23 cellular contexts compared by ENCODE assay signal in genomic region chr17:73958453-73958852, GRCh38.
"Had no signal": no experiment of that assay in that cellular context is flagged by ENCODE, and none has a peak within 500 bp of the region (broad histone marks: within the 10 kb centered on the region; RNA-seq: fewer than 3 reads in every experiment).

No MANE protein-coding gene starts in this region.

- DNase-seq: IMR-90, Karpas-422, KG1, MG63, NCI-H1092, NCI-H1105 treated with DMSO at 0.1 percent for 48 hours, NCI-H1417 treated with DMSO at 0.1 percent for 48 hours, NCI-H146, NCI-H1694 treated with DMSO at 0.1 percent for 48 hours, NCI-H1930, NCI-H2081, NCI-H2107, NCI-H226, NCI-H446, NCI-H510A, NCI-H524 treated with DMSO at 0.1 percent for 48 hours, NCI-H69, NCI-H774, Right ventricle myocardium superior, RPMI8226, SIG-M5 had no signal

- H3K4me3 ChIP-seq: MG63, SJSA1, SK-N-MC had no signal

- H3K4me1 ChIP-seq: SJSA1 had no signal

- H3K36me3 ChIP-seq: MG63, SJSA1 had no signal

- H3K27ac ChIP-seq: SJSA1, SK-N-MC had no signal

- H3K9me3 ChIP-seq: MG63, SJSA1 had no signal
